ENCODE assay signal across 16 cellular contexts in genomic region chr15:77020348-77021087, GRCh38. TPM values are rescaled to one million over a fixed set of nuclear protein-coding genes. Genes with fewer than 3 reads are reported as not detected.
DNase-seq lines count a peak whose midpoint lies in the region; ATAC-seq and TF ChIP-seq lines count a peak whose summit lies in the region.
"Had no signal": no experiment of that assay in that cellular context is flagged by ENCODE, and none has a peak within 500 bp of the region (broad histone marks: within the 10 kb centered on the region; RNA-seq: fewer than 3 reads in every experiment).

No MANE protein-coding gene starts in this region.

- no peak overlapping the region for H3K18ac ChIP-seq in IMR-90 (ENCODE audit: low read depth, low read length)

- peaks cover 12% of the 10 kb centered on the region for H3K4me1 ChIP-seq in IMR-90 (ENCODE audit: control insufficient read depth, insufficient read depth, low read length)
- peaks cover 10% of the 10 kb centered on the region for H3K4me1 ChIP-seq in osteoblast (ENCODE audit: insufficient read depth, low read length)

- no peaks in the 10 kb centered on the region for H3K79me2 ChIP-seq in osteoblast (ENCODE audit: insufficient read depth, low read length)

- dilution Hi-C loops in IMR-90 (cut with HindIII; ENCODE audit: low sequenced_read_pairs, unreplicated experiment), result no loop called here

- H3K4ac ChIP-seq in IMR-90 (ENCODE audit: low read depth, low read length), result peak overlapping the region; percentile 90

- no peak for TF ChIP-seq RAD21 in IMR-90 (IDR thresholded peaks at IDR 0.05; ENCODE audit: low read length)

- no peaks in the 10 kb centered on the region for H3K9me3 Mint-ChIP-seq in activated CD8-positive, alpha-beta memory T cell treated with anti-CD3 and anti-CD28 coated beads, Interleukin-2, amount 10 ng/mL, durations not matched to agents 7 days and 5 days (ENCODE audit: low read depth)
- H3K9me3 Mint-ChIP-seq in activated naive CD8-positive, alpha-beta T cell treated with anti-CD3 and anti-CD28 coated beads for 36 hours, result no peaks in the 10 kb centered on the region
- no peaks in the 10 kb centered on the region for H3K9me3 Mint-ChIP-seq in osteocyte (ENCODE audit: unreplicated experiment)
- H3K9me3 Mint-ChIP-seq: memory B cell had no signal

- H3K4me2 ChIP-seq in IMR-90 (ENCODE audit: low read depth, low read length), result no peak overlapping the region
- H3K4me2 ChIP-seq in osteoblast (ENCODE audit: insufficient read depth, low read length), result no peak overlapping the region

- H3K27ac Mint-ChIP-seq in activated CD8-positive, alpha-beta memory T cell treated with anti-CD3 and anti-CD28 coated beads, Interleukin-2, amount 10 ng/mL, durations not matched to agents 7 days and 5 days, result peak overlapping the region; percentile 99
- peak overlapping the region; percentile 100 for H3K27ac Mint-ChIP-seq in activated naive CD8-positive, alpha-beta T cell treated with anti-CD3 and anti-CD28 coated beads for 36 hours
- H3K27ac Mint-ChIP-seq in osteocyte (ENCODE audit: unreplicated experiment), result no peak overlapping the region

- TF ChIP-seq CTCF in IMR-90 (conservative IDR thresholded peaks at IDR 0.05; ENCODE audit: low read depth, low read length), result no peak
- TF ChIP-seq CTCF in osteoblast (IDR thresholded peaks at IDR 0.05; ENCODE audit: extremely low read depth, low read depth, low read length), result no peak
- no peak for TF ChIP-seq CTCF in osteocyte (IDR thresholded peaks at IDR 0.05)

- H2BK20ac ChIP-seq in IMR-90 (ENCODE audit: low read depth, low read length), result peak overlapping the region; percentile 81

- no peak overlapping the region for H2BK5ac ChIP-seq in IMR-90 (ENCODE audit: low read depth, low read length, poor library complexity, severe bottlenecking)

- POLR2A ChIA-PET in IMR-90 (lab: Charles Lee; ENCODE audit: unreplicated experiment), result interaction anchor here (0.6 kb wide), 1 partner anchor 33 kb away, joined by 4 read pairs; no protein-coding TSS in a partner anchor

- H3K79me1 ChIP-seq in IMR-90 (ENCODE audit: low read depth in 1 of 2, low read length in 2 of 2), result no peaks in the 10 kb centered on the region

- intact Hi-C loops in IMR-90 (cut with micrococcal nuclease), result no loop called here

- no peaks in the 10 kb centered on the region for H3K36me3 ChIP-seq in IMR-90 (ENCODE audit: control insufficient read depth, insufficient read depth, low read length)
- H3K36me3 ChIP-seq in osteoblast (ENCODE audit: insufficient read depth, low read length), result no peaks in the 10 kb centered on the region

- peak overlapping the region; percentile 55 to 66; a peak in 2 of 4 replicates for H4K8ac ChIP-seq in IMR-90 (ENCODE audit: low read depth in 2 of 2, low read length in 2 of 2)

- H3K27ac ChIP-seq in IMR-90 (ENCODE audit: insufficient read depth, low read length) (no peak overlapping the region), osteoblast (ENCODE audit: low read depth, low read length) (no peak overlapping the region)

- H3K9me1 ChIP-seq in IMR-90 (ENCODE audit: insufficient read depth, low read length), result peaks cover 14% of the 10 kb centered on the region

- in situ Hi-C loops in IMR-90 (cut with MboI; ENCODE audit: low sequenced_read_pairs), result loop anchor here (10.0 kb wide), 1 partner anchor 524 kb away; no protein-coding TSS in a partner anchor

- H2AFZ ChIP-seq in IMR-90 (replicated peaks; ENCODE audit: low read length, poor library complexity), result peak overlapping the region; percentile 40
- H2AFZ ChIP-seq in osteoblast (ENCODE audit: low read length), result no peak overlapping the region

- no CpG with 5 or more reads among the region's 6 CpGs for WGBS in IMR-90 (ENCODE audit: extremely low coverage in 2 of 2, insufficient read length in 1 of 2), 2 experiments

- no peak overlapping the region for H3K4me3 Mint-ChIP-seq in activated CD8-positive, alpha-beta memory T cell treated with anti-CD3 and anti-CD28 coated beads, Interleukin-2, amount 10 ng/mL, durations not matched to agents 7 days and 5 days
- H3K4me3 Mint-ChIP-seq in activated naive CD8-positive, alpha-beta T cell treated with anti-CD3 and anti-CD28 coated beads for 36 hours, result no peak overlapping the region
- no peak overlapping the region for H3K4me3 Mint-ChIP-seq in osteocyte (ENCODE audit: unreplicated experiment)
- H3K4me3 Mint-ChIP-seq: memory B cell had no signal

- no peak overlapping the region for H3K56ac ChIP-seq in IMR-90 (ENCODE audit: extremely low read depth, insufficient read depth, low read length)

- DNase-seq in activated CD8-positive, alpha-beta memory T cell treated with anti-CD3 and anti-CD28 coated beads, Interleukin-2, amount 10 ng/mL, durations not matched to agents 7 days and 5 days, result no peak
- no peak for DNase-seq in activated CD8-positive, alpha-beta memory T cell treated with anti-CD3 and anti-CD28 coated beads, Interleukin-2, amount 50 U/mL, for 48 hours
- DNase-seq in IMR-90, result no peak
- no peak for DNase-seq in activated naive CD8-positive, alpha-beta T cell treated with anti-CD3 and anti-CD28 coated beads for 36 hours
- peak; percentile 82 for DNase-seq in osteoblast (ENCODE audit: insufficient read length, low spot score, missing footprints)
- DNase-seq in DMS53 treated with DMSO at 0.1 percent for 48 hours (lab: John Stamatoyannopoulos, UW; ENCODE audit: unreplicated experiment), result no peak
- DNase-seq in osteocyte (ENCODE audit: extremely low spot score, unreplicated experiment), result no peak
- DNase-seq in OCI-M2 (lab: John Stamatoyannopoulos, UW; ENCODE audit: unreplicated experiment), result no peak
- DNase-seq: ACHN; amniotic stem cell; central memory CD4-positive, alpha-beta T cell; NCI-H1436 treated with DMSO at 0.1 percent for 48 hours had no signal

- peaks cover 91% of the 10 kb centered on the region for H3K4me1 Mint-ChIP-seq in activated CD8-positive, alpha-beta memory T cell treated with anti-CD3 and anti-CD28 coated beads, Interleukin-2, amount 10 ng/mL, durations not matched to agents 7 days and 5 days
- H3K4me1 Mint-ChIP-seq in activated naive CD8-positive, alpha-beta T cell treated with anti-CD3 and anti-CD28 coated beads for 36 hours, result peaks cover 83% of the 10 kb centered on the region
- H3K4me1 Mint-ChIP-seq in osteocyte (ENCODE audit: unreplicated experiment), result peaks cover 23% of the 10 kb centered on the region

- peaks cover 3% of the 10 kb centered on the region; the same call in 1 of the 2 replicates for H3K27me3 ChIP-seq in IMR-90 (ENCODE audit: control insufficient read depth, insufficient read depth, low read length)
- H3K27me3 ChIP-seq in osteoblast (ENCODE audit: insufficient read depth, low read length), result no peaks in the 10 kb centered on the region
- H3K27me3 ChIP-seq: heart left ventricle had no signal

- H3K14ac ChIP-seq in IMR-90 (replicated peaks; ENCODE audit: low read depth, low read length), result peak overlapping the region; percentile 78

- peak overlapping the region; percentile 75; the same call in 2 of the 3 replicates for H2BK15ac ChIP-seq in IMR-90 (ENCODE audit: low read depth, low read length)

- no TSS peak for BruUV-seq in IMR-90 (replicated peaks; lab: Mats Ljungman, UMichigan)

- no peak for ATAC-seq in activated CD8-positive, alpha-beta memory T cell treated with anti-CD3 and anti-CD28 coated beads, Interleukin-2, amount 10 ng/mL, durations not matched to agents 7 days and 5 days
- no peak for ATAC-seq in IMR-90 (ENCODE audit: low read depth)

- H3K23ac ChIP-seq in IMR-90 (ENCODE audit: low read depth, low read length), result no peak overlapping the region

- H4K5ac ChIP-seq in IMR-90 (ENCODE audit: low read depth, low read length), result no peak overlapping the region

- H4K20me1 ChIP-seq in IMR-90 (ENCODE audit: insufficient read depth, low read length) (no peaks in the 10 kb centered on the region), osteoblast (ENCODE audit: insufficient read depth, low read length) (no peaks in the 10 kb centered on the region)

- H2AK9ac ChIP-seq in IMR-90 (replicated peaks; ENCODE audit: low read depth, low read length, poor library complexity), result peak overlapping the region; percentile 60

- peak overlapping the region; percentile 95 for H2BK120ac ChIP-seq in IMR-90 (ENCODE audit: low read depth, low read length)

- H2AK5ac ChIP-seq in IMR-90 (ENCODE audit: low read depth, low read length), result peak overlapping the region; percentile 97; the same call in 1 of the 2 replicates

- H3K36me3 Mint-ChIP-seq in activated CD8-positive, alpha-beta memory T cell treated with anti-CD3 and anti-CD28 coated beads, Interleukin-2, amount 10 ng/mL, durations not matched to agents 7 days and 5 days, result peaks cover 34% of the 10 kb centered on the region
- H3K36me3 Mint-ChIP-seq in activated naive CD8-positive, alpha-beta T cell treated with anti-CD3 and anti-CD28 coated beads for 36 hours, result peaks cover 33% of the 10 kb centered on the region
- H3K36me3 Mint-ChIP-seq in osteocyte (ENCODE audit: unreplicated experiment), result no peaks in the 10 kb centered on the region

- no peak overlapping the region for H3K9ac ChIP-seq in IMR-90 (ENCODE audit: low read depth, low read length)

- H3K9me3 ChIP-seq in IMR-90 (ENCODE audit: control insufficient read depth, insufficient read depth, low read length) (no peaks in the 10 kb centered on the region), osteoblast (ENCODE audit: low read depth, low read length) (no peaks in the 10 kb centered on the region)
- H3K9me3 ChIP-seq: heart left ventricle had no signal

- H3K4me3 ChIP-seq in IMR-90 (ENCODE audit: insufficient read depth, low read depth, low read length) (no peak overlapping the region), osteoblast (ENCODE audit: insufficient read depth, low read length) (no peak overlapping the region)
- H3K4me3 ChIP-seq: heart left ventricle had no signal

- CTCF ChIA-PET in activated CD8-positive, alpha-beta memory T cell treated with anti-CD3 and anti-CD28 coated beads, Interleukin-2, amount 10 ng/mL, durations not matched to agents 7 days and 5 days (lab: Charles Lee), result interaction anchor here (0.8 to 7.1 kb wide), 6 partner anchors 7 to 49 kb away, joined by 4 to 103 read pairs (median 26); partner anchors contain the start of gene PSTPIP1
- CTCF ChIA-PET in IMR-90 (lab: Yijun Ruan, JAX), result no interaction called here

- TF ChIP-seq POLR2A in IMR-90 (IDR thresholded peaks at IDR 0.05; ENCODE audit: low read depth, low read length), result no peak

- H4K91ac ChIP-seq in IMR-90 (ENCODE audit: insufficient read depth, low read depth, low read length), result peak overlapping the region; percentile 91

- no peaks in the 10 kb centered on the region for H3K27me3 Mint-ChIP-seq in activated CD8-positive, alpha-beta memory T cell treated with anti-CD3 and anti-CD28 coated beads, Interleukin-2, amount 10 ng/mL, durations not matched to agents 7 days and 5 days
- H3K27me3 Mint-ChIP-seq in activated naive CD8-positive, alpha-beta T cell treated with anti-CD3 and anti-CD28 coated beads for 36 hours, result no peaks in the 10 kb centered on the region
- no peaks in the 10 kb centered on the region for H3K27me3 Mint-ChIP-seq in osteocyte (ENCODE audit: unreplicated experiment)
- H3K27me3 Mint-ChIP-seq: memory B cell had no signal

RNA-seq across cellular contexts. Expression of gene PSTPIP1, which starts 25.6 kb away (rescaled TPM):
- total RNA-seq in activated CD8-positive, alpha-beta memory T cell treated with anti-CD3 and anti-CD28 coated beads, Interleukin-2, amount 10 ng/mL, durations not matched to agents 7 days and 5 days, result 100 to 1,000 TPM; 157 to 255 TPM
- 0.36 and 0.56 TPM in 2 replicates for total RNA-seq in IMR-90 (2012; rRNA removed)
- 0.83 and 1.1 TPM in 2 replicates for polyA plus RNA-seq in IMR-90 (2012; rRNA removed)
- 0.74 and 0.75 TPM in 2 replicates for polyA plus RNA-seq in IMR-90 (2012; cell fraction: cytosol; rRNA removed)
- 1.0 and 3.2 TPM in 2 replicates for polyA plus RNA-seq in IMR-90 (2012; cell fraction: nucleus; rRNA removed; ENCODE audit: low replicate concordance)
- total RNA-seq in activated naive CD8-positive, alpha-beta T cell treated with anti-CD3 and anti-CD28 coated beads for 36 hours, result 10 to 100 TPM; 93.4 to 94.5 TPM
- total RNA-seq in osteoblast, result not detected in 2 replicates
- total RNA-seq in osteocyte, result not detected in 2 replicates
- total RNA-seq: renal cortical epithelial cell had no signal
- polyA plus RNA-seq: neural cell had no signal

RNA-seq across cellular contexts. Expression of gene TSPAN3, which starts 50.4 kb away (rescaled TPM):
- total RNA-seq in activated CD8-positive, alpha-beta memory T cell treated with anti-CD3 and anti-CD28 coated beads, Interleukin-2, amount 10 ng/mL, durations not matched to agents 7 days and 5 days, result 10 to 100 TPM; 20.9 to 29.4 TPM
- total RNA-seq in IMR-90 (2012; rRNA removed) (255 and 295 TPM in 2 replicates), osteoblast (203 and 235 TPM in 2 replicates), osteocyte (262 and 296 TPM in 2 replicates)
- polyA plus RNA-seq in IMR-90 (2012; rRNA removed), result 221 and 270 TPM in 2 replicates
- 200 and 257 TPM in 2 replicates for polyA plus RNA-seq in IMR-90 (2012; cell fraction: cytosol; rRNA removed)
- polyA plus RNA-seq in IMR-90 (2012; cell fraction: nucleus; rRNA removed; ENCODE audit: low replicate concordance), result 60.8 and 158 TPM in 2 replicates
- total RNA-seq in activated naive CD8-positive, alpha-beta T cell treated with anti-CD3 and anti-CD28 coated beads for 36 hours, result 10 to 100 TPM; 40.6 to 43.1 TPM

Comparison
In these comparisons a context has a peak if more than half of its experiments do, and no peak if none do; other contexts are left out.
1. RNA of gene PSTPIP1, which starts 25.6 kb away (total RNA-seq): 157 to 255 TPM in activated CD8-positive, alpha-beta memory T cell treated with anti-CD3 and anti-CD28 coated beads, Interleukin-2, amount 10 ng/mL, durations not matched to agents 7 days and 5 days and 93.4 to 94.5 TPM in activated naive CD8-positive, alpha-beta T cell treated with anti-CD3 and anti-CD28 coated beads for 36 hours; 0.36 to 0.56 TPM in IMR-90, not detected in osteoblast and not detected in osteocyte; every median in the first group is over 10 times any median in the second.